1 cellular context compared by ENCODE assay signal in genomic region chr13:45909089-45909488, GRCh38.
TF ChIP-seq lines count a peak whose summit lies in the region.

No MANE protein-coding gene starts in this region.

TF ChIP-seq in neural cell, 6 proteins besides CTCF, POLR2A, EP300 and RAD21 (continued from another document):
- TF ChIP-seq REST (IDR thresholded peaks at IDR 0.05; ENCODE audit: borderline replicate concordance) (no peak), POLR2AphosphoS5 (IDR thresholded peaks at IDR 0.05) (no peak), SMC3 (conservative IDR thresholded peaks at IDR 0.05; ENCODE audit: poor library complexity) (no peak), EZH2 (IDR thresholded peaks at IDR 0.05; ENCODE audit: borderline replicate concordance, insufficient read depth, low read length, poor library complexity, severe bottlenecking) (no peak)
